In the genomic region with DNA sequence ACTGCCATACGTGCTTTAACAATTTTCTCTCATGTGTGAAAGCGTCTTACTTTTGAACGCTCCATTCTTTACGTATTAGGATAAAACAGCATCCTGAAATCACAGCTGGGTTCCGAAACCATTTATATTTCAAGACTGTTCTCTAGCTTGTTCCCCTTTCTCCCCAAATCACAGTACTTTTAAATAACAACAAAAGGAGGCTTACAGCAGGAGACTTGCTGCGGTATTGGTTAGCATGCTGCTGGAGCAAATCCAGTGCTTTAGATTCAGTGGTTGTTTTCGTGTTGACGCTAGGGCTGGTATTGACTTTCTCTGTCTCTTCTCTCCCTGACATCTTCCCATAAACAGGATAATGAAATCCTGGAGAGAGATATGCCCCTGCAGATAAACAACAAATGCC, we compare ENCODE assay signal across 1 cellular context.
TF ChIP-seq lines count a peak whose summit lies in the region.

No MANE protein-coding gene starts in this region.

TF ChIP-seq in WTC11, 78 proteins besides CTCF, POLR2A, EP300 and RAD21 (continued from another document):
- TF ChIP-seq ZMAT4 (CRISPR knock-in tag; IDR thresholded peaks at IDR 0.05) (no peak), MXD4 (CRISPR knock-in tag; IDR thresholded peaks at IDR 0.05; ENCODE audit: borderline replicate concordance) (no peak), ZNF423 (CRISPR knock-in tag; IDR thresholded peaks at IDR 0.05) (no peak), ZNF396 (CRISPR knock-in tag; IDR thresholded peaks at IDR 0.05; ENCODE audit: borderline replicate concordance) (no peak)
